Comparison of ENCODE assay signal across 9 cellular contexts in genomic region chr1:205258313-205259176, GRCh38. TPM values are rescaled to one million over a fixed set of nuclear protein-coding genes. Genes with fewer than 3 reads are reported as not detected.
DNase-seq lines count a peak whose midpoint lies in the region; ATAC-seq and TF ChIP-seq lines count a peak whose summit lies in the region.
"Had no signal": no experiment of that assay in that cellular context is flagged by ENCODE, and none has a peak within 500 bp of the region (broad histone marks: within the 10 kb centered on the region; RNA-seq: fewer than 3 reads in every experiment).

No MANE protein-coding gene starts in this region.

- peak overlapping the region in 3 of 5 experiments; percentile 30 to 93 (median 89) for H3K27ac Mint-ChIP-seq in brain
- H3K27ac Mint-ChIP-seq: natural killer cell treated with Interleukin-12 subunit alpha and Interleukin-12 subunit beta and Interleukin-15 and Interleukin-18, amount 100 ng/mL, for 72 hours had no signal

- no peak overlapping the region for H3K4me3 Mint-ChIP-seq in brain
- H3K4me3 Mint-ChIP-seq: natural killer cell treated with Interleukin-12 subunit alpha and Interleukin-12 subunit beta and Interleukin-15 and Interleukin-18, amount 100 ng/mL, for 72 hours had no signal

- H3K36me3 ChIP-seq in HUES6 (ENCODE audit: control insufficient read depth, insufficient read depth, low read length) = no peaks in the 10 kb centered on the region

- intact Hi-C loops in left colon (cut with DNase I, micrococcal nuclease) = loop anchor here (10.0 kb wide), 2 partner anchors 114 to 284 kb away; no protein-coding TSS in a partner anchor

- peaks cover 3% of the 10 kb centered on the region for H3K36me3 Mint-ChIP-seq in brain
- H3K36me3 Mint-ChIP-seq: natural killer cell treated with Interleukin-12 subunit alpha and Interleukin-12 subunit beta and Interleukin-15 and Interleukin-18, amount 100 ng/mL, for 72 hours had no signal

- no peak overlapping the region for H3K4me3 ChIP-seq in HUES6 (ENCODE audit: low read depth, low read length)

- H3K4me1 ChIP-seq in HUES6 (ENCODE audit: control insufficient read depth, insufficient read depth, low read length) = peaks cover 36% of the 10 kb centered on the region

- DNase-seq in AG08395 (ENCODE audit: low spot score) (peak; percentile 72), left colon (no peak), HuH-7.5 (ENCODE audit: low spot score) (no peak), NCI-H1417 treated with DMSO at 0.1 percent for 48 hours (lab: John Stamatoyannopoulos, UW) (no peak)

- ATAC-seq in left colon (peak; percentile 61), HG03571 (IDR thresholded peaks at IDR 0.05; ENCODE audit: unreplicated experiment) (no peak), GM18873 (IDR thresholded peaks at IDR 0.05; ENCODE audit: low FRiP score, unreplicated experiment) (no peak)
- ATAC-seq: natural killer cell treated with Interleukin-12 subunit alpha and Interleukin-12 subunit beta and Interleukin-15 and Interleukin-18, amount 100 ng/mL, for 72 hours had no signal

- H3K9me3 Mint-ChIP-seq in brain = no peaks in the 10 kb centered on the region
- H3K9me3 Mint-ChIP-seq: natural killer cell treated with Interleukin-12 subunit alpha and Interleukin-12 subunit beta and Interleukin-15 and Interleukin-18, amount 100 ng/mL, for 72 hours had no signal

- H3K9me3 ChIP-seq in HUES6 (ENCODE audit: control insufficient read depth, insufficient read depth, low read depth, low read length) = no peaks in the 10 kb centered on the region

- no peaks in the 10 kb centered on the region for H3K27me3 Mint-ChIP-seq in brain

- peaks cover 70% of the 10 kb centered on the region for H3K4me1 Mint-ChIP-seq in brain

- no peak for TF ChIP-seq CTCF in brain (conservative IDR thresholded peaks at IDR 0.05)

- peak overlapping the region; percentile 19; the same call in 1 of the 2 replicates for H3K27ac ChIP-seq in HUES6 (ENCODE audit: low read depth, low read length)

- H3K27me3 ChIP-seq in HUES6 (ENCODE audit: control insufficient read depth, insufficient read depth, low read length) = no peaks in the 10 kb centered on the region

- H3K9ac ChIP-seq in HUES6 (ENCODE audit: low read length) = peak overlapping the region; percentile 17

RNA-seq across cellular contexts. Expression of gene TMCC2, which starts 30.8 kb away (rescaled TPM):
- 106 TPM for polyA plus RNA-seq in brain (ENCODE audit: insufficient read depth, low read depth, low replicate concordance)
- 1 to 10 TPM in 1 of 2 donors, under 1 TPM in 1; 0.27 to 1.2 TPM for total RNA-seq in left colon

RNA-seq across cellular contexts. Expression of gene DSTYK, which starts 47.0 kb away (rescaled TPM):
- 9.4 TPM for polyA plus RNA-seq in brain (ENCODE audit: insufficient read depth, low read depth, low replicate concordance)
- total RNA-seq in left colon = 1 to 10 TPM; 4.7 to 7.0 TPM
